ENCODE assay signal across 19 cellular contexts in the genomic region with DNA sequence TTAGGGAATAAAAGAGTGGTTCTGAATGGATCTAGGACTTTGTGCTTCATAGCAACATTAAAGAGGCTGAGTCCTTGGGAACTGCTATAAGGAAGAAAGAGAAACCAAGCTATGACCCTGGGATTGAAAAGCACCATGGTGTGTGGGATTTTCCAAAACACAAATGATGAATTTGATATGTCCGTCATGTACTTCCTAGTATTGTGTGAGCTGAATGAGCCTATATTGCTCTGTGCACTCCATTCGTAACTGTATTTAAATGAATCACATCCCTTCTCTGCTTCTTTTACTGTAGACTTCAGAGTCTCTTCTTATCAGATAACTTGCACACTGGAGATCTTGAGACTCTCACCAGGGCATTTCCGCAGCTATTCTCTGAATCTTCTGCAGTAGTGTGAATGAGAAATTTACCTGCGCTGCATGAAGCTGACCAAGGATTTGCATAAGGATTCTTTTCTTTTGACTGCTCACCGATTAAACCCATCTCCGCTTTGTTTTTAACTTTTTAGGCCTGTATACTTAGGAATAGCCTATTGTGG. TPM values are rescaled to one million over a fixed set of nuclear protein-coding genes. Genes with fewer than 3 reads are reported as not detected.
DNase-seq lines count a peak whose midpoint lies in the region; ATAC-seq and TF ChIP-seq lines count a peak whose summit lies in the region.
"Had no signal": no experiment of that assay in that cellular context is flagged by ENCODE, and none has a peak within 500 bp of the region (broad histone marks: within the 10 kb centered on the region; RNA-seq: fewer than 3 reads in every experiment).

No MANE protein-coding gene starts in this region.

- no peak overlapping the region for H3K4me3 ChIP-seq in H7 (ENCODE audit: insufficient read depth, low read depth, low read length)
- H3K4me3 ChIP-seq in fibroblast of pulmonary artery (replicated peaks; ENCODE audit: low read depth, low read length) = no peak overlapping the region
- H3K4me3 ChIP-seq: BLaER1 treated with 17β-estradiol and CSF1 and Interleukin-3, amounts not matched to agents 10 nM and 100 nM; GM23248 had no signal

- no peaks in the 10 kb centered on the region for H3K27me3 ChIP-seq in H7 (ENCODE audit: control insufficient read depth, insufficient read depth, low read length)
- H3K27me3 ChIP-seq: BLaER1 treated with 17β-estradiol and CSF1 and Interleukin-3, amounts not matched to agents 10 nM and 100 nM had no signal

- TF ChIP-seq CTCF in fibroblast of pulmonary artery (IDR thresholded peaks at IDR 0.05; ENCODE audit: low read length, missing control alignments) = no peak

- peak; percentile 2 for DNase-seq in H7
- peak; percentile 3 for DNase-seq in amniotic epithelial cell (ENCODE audit: low read depth)
- DNase-seq in fibroblast of pulmonary artery (ENCODE audit: low read depth) = peak; percentile 48
- peak; percentile 92 for DNase-seq in pulmonary artery endothelial cell (ENCODE audit: low read depth, low spot score)
- DNase-seq in NCI-H82 (lab: John Stamatoyannopoulos, UW) = no peak
- DNase-seq in A172 (ENCODE audit: low spot score) = no peak
- DNase-seq: 8988T; Calu3; CD8-positive, alpha-beta T cell; DMS79 treated with DMSO at 0.1 percent for 48 hours; GF-D8; GM23248; HFFc6 had no signal

- H3K36me3 ChIP-seq in H7 (replicated peaks; ENCODE audit: control insufficient read depth, insufficient read depth, low read length) = no peaks in the 10 kb centered on the region
- H3K36me3 ChIP-seq: BLaER1 treated with 17β-estradiol and CSF1 and Interleukin-3, amounts not matched to agents 10 nM and 100 nM had no signal

- ATAC-seq in HG03139 (IDR thresholded peaks at IDR 0.05; ENCODE audit: unreplicated experiment) (no peak), HG03159 (IDR thresholded peaks at IDR 0.05; ENCODE audit: unreplicated experiment) (no peak)
- ATAC-seq: CD8-positive, alpha-beta T cell; HCT116 had no signal

RNA-seq across cellular contexts. Expression of a gene that starts 23.1 kb away (rescaled TPM):
- not detected in 2 replicates for total RNA-seq in H7 (2014; rRNA removed; shearing (Covaris generic))
- total RNA-seq in pulmonary artery endothelial cell = not detected in 2 replicates
- total RNA-seq in A172 (2014; rRNA removed; shearing (Covaris generic)) = not detected in 2 replicates
- total RNA-seq: B cell; Calu3; CD8-positive, alpha-beta T cell; GM23248; HFFc6; HT1080 had no signal

RNA-seq across cellular contexts. Expression of a gene that starts 30.6 kb away (rescaled TPM):
- not detected in 2 replicates for total RNA-seq in H7 (2014; rRNA removed; shearing (Covaris generic))
- total RNA-seq in pulmonary artery endothelial cell = not detected in 2 replicates
- total RNA-seq in A172 (2014; rRNA removed; shearing (Covaris generic)) = not detected in 2 replicates
- total RNA-seq: B cell; Calu3; CD8-positive, alpha-beta T cell; GM23248; HFFc6; HT1080 had no signal

Comparison
In these comparisons a context has a peak if more than half of its experiments do, and no peak if none do; other contexts are left out.
1. DNase-seq: peak in H7 (single experiment), amniotic epithelial cell (single experiment), fibroblast of pulmonary artery (single experiment) and pulmonary artery endothelial cell (single experiment); none in NCI-H82 (single experiment) and A172 (single experiment).